In genomic region chr12:96489392-96490056, GRCh38 we compare ENCODE assay signal across 8 cellular contexts. TPM values are rescaled to one million over a fixed set of nuclear protein-coding genes. Genes with fewer than 3 reads are reported as not detected.
DNase-seq lines count a peak whose midpoint lies in the region; ATAC-seq and TF ChIP-seq lines count a peak whose summit lies in the region.

Gene CFAP54, plus strand, starts transcription at chr12:96489577. Its CDS starts 33 bp downstream, at chr12:96489610.

- peaks cover 48% of the 10 kb centered on the region for H3K4me1 Mint-ChIP-seq in activated CD4-positive, alpha-beta memory T cell treated with anti-CD3 and anti-CD28 coated beads, Interleukin-2, amount 10 ng/mL, durations not matched to agents 7 days and 5 days

- DNase-seq in C1 segment of cervical spinal cord (lab: John Stamatoyannopoulos, UW) (peak; percentile 7 to 92 (median 84)), NCI-H774 (lab: John Stamatoyannopoulos, UW) (peak; percentile 93), lower lobe of right lung (peak; percentile 96)
- DNase-seq in activated CD4-positive, alpha-beta memory T cell treated with anti-CD3 and anti-CD28 coated beads, Interleukin-2, amount 10 ng/mL, durations not matched to agents 7 days and 5 days, result peak; percentile 96
- peak; percentile 95 for DNase-seq in effector CD4-positive, alpha-beta T cell
- DNase-seq in stimulated activated CD4-positive, alpha-beta T cell treated with anti-CD3 and anti-CD28 coated beads, TNF-alpha, amount 100 ng/mL, for 1 hour (ENCODE audit: low read depth in 3 of 3, low spot score in 1 of 3), result peak; percentile 86 to 90 (median 88)

- CTCF ChIA-PET in activated CD4-positive, alpha-beta memory T cell treated with anti-CD3 and anti-CD28 coated beads, Interleukin-2, amount 10 ng/mL, durations not matched to agents 7 days and 5 days (lab: Charles Lee), result interaction anchor here (0.6 to 6.2 kb wide), 21 partner anchors 8 to 1819 kb away, joined by 3 to 69 read pairs (median 5); partner anchors contain the start of gene CDK17

- peak within 1 kb of the TSS; percentile 80 for H3K4me3 Mint-ChIP-seq in activated CD4-positive, alpha-beta memory T cell treated with anti-CD3 and anti-CD28 coated beads, Interleukin-2, amount 10 ng/mL, durations not matched to agents 7 days and 5 days

- H3K9me3 Mint-ChIP-seq in activated CD4-positive, alpha-beta memory T cell treated with anti-CD3 and anti-CD28 coated beads, Interleukin-2, amount 10 ng/mL, durations not matched to agents 7 days and 5 days, result no peaks in the 10 kb centered on the region

- H3K27ac ChIP-seq in lower lobe of right lung, result peak within 1 kb of the TSS; percentile 79

- H3K27me3 ChIP-seq in lower lobe of right lung (ENCODE audit: low read depth), result no peaks in the 10 kb centered on the region

- peak; percentile 98 for ATAC-seq in GM19397 (IDR thresholded peaks at IDR 0.05; ENCODE audit: unreplicated experiment)
- ATAC-seq in HG03558 (IDR thresholded peaks at IDR 0.05; ENCODE audit: extremely low read depth, unreplicated experiment), result peak; percentile 87
- ATAC-seq in lower lobe of right lung, result peak; percentile 99

- intact Hi-C loops in lower lobe of right lung (cut with DNase I), result no loop called here

- peak within 1 kb of the TSS; percentile 61 for H3K4me3 ChIP-seq in lower lobe of right lung

- H3K36me3 Mint-ChIP-seq in activated CD4-positive, alpha-beta memory T cell treated with anti-CD3 and anti-CD28 coated beads, Interleukin-2, amount 10 ng/mL, durations not matched to agents 7 days and 5 days (ENCODE audit: low read depth), result no peaks in the 10 kb centered on the region

- H3K27me3 Mint-ChIP-seq in activated CD4-positive, alpha-beta memory T cell treated with anti-CD3 and anti-CD28 coated beads, Interleukin-2, amount 10 ng/mL, durations not matched to agents 7 days and 5 days, result peaks cover 16% of the 10 kb centered on the region

- peak within 1 kb of the TSS; percentile 7 for H3K27ac Mint-ChIP-seq in activated CD4-positive, alpha-beta memory T cell treated with anti-CD3 and anti-CD28 coated beads, Interleukin-2, amount 10 ng/mL, durations not matched to agents 7 days and 5 days

- H3K9me3 ChIP-seq in lower lobe of right lung, result no peaks in the 10 kb centered on the region

- no peaks in the 10 kb centered on the region for H3K36me3 ChIP-seq in lower lobe of right lung

- TF ChIP-seq CTCF in lower lobe of right lung (IDR thresholded peaks at IDR 0.05), result peak; percentile 89

- H3K4me1 ChIP-seq in lower lobe of right lung, result peaks cover 17% of the 10 kb centered on the region

- POLR2A ChIA-PET in activated CD4-positive, alpha-beta memory T cell treated with anti-CD3 and anti-CD28 coated beads, Interleukin-2, amount 10 ng/mL, durations not matched to agents 7 days and 5 days (lab: Charles Lee), result interaction anchor here (0.9 to 2.5 kb wide), 6 partner anchors 12 to 89 kb away, joined by 3 to 21 read pairs (median 4); partner anchors contain the start of gene CDK17

RNA-seq across cellular contexts. Expression of gene CFAP54, which starts in this region (rescaled TPM):
- total RNA-seq in activated CD4-positive, alpha-beta memory T cell treated with anti-CD3 and anti-CD28 coated beads, Interleukin-2, amount 10 ng/mL, durations not matched to agents 7 days and 5 days, result under 1 TPM; 0.55 to 0.75 TPM
- 7.9 TPM for total RNA-seq in lower lobe of right lung

Comparison
In these comparisons a context has a peak if more than half of its experiments do, and no peak if none do; other contexts are left out.
1. Peak in every context shown above with its lines: DNase-seq, ATAC-seq, H3K4me3 ChIP-seq and H3K27ac ChIP-seq.
2. Peak in DNase-seq in activated CD4-positive, alpha-beta memory T cell treated with anti-CD3 and anti-CD28 coated beads, Interleukin-2, amount 10 ng/mL, durations not matched to agents 7 days and 5 days; RNA of the gene not detected or under 1 TPM.